Comparison of ENCODE assay signal across 8 cellular contexts in the genomic region with DNA sequence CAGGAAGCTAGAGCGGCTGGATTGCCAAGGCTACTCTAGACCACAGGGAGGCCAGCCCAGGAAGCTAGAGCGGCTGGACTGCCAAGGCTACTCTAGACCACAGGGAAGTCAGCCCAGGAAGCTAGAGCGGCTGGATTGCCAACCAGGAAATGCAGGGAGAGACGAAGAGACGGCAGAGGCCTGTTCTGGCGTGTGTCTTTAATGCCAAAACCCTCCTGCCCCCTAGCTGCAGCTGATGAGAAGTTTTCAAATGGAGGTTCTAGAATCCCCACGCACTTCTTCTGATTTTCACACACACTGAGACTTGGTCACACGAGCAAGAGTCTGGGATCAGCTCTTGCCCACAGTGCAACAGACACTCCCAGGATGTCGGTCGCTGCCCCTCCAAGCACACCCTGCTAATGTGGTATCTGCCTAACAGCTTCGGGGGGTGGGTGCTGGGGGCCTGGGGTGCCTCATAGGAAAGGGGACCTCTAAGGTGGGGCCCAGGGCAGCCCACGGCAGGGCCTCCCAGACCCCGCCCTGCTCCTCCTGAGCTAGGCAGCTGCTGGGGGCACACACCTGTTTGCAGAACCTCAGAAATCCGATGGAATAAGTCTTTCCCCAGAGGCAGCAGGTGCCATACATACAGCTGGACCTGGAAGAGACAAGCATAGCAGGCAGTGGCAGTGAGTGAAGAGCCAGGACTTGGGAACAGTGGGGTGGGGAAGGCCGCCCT. TPM values are rescaled to one million over a fixed set of nuclear protein-coding genes. Genes with fewer than 3 reads are reported as not detected.
DNase-seq lines count a peak whose midpoint lies in the region; ATAC-seq and TF ChIP-seq lines count a peak whose summit lies in the region.

No MANE protein-coding gene starts in this region.

- peaks cover 2% of the 10 kb centered on the region for H3K27me3 Mint-ChIP-seq in nephron progenitor cell (ENCODE audit: low read depth, poor library complexity)

- no peak overlapping the region for H3K4me3 Mint-ChIP-seq in nephron progenitor cell

- ATAC-seq in GM21515 (IDR thresholded peaks at IDR 0.05; ENCODE audit: unreplicated experiment) = no peak

- H3K9ac ChIP-seq in HUES6 (ENCODE audit: low read length) = no peak overlapping the region

- no peaks in the 10 kb centered on the region for H3K4me1 Mint-ChIP-seq in nephron progenitor cell

- peaks cover 86% of the 10 kb centered on the region for H3K36me3 ChIP-seq in HUES6 (ENCODE audit: control insufficient read depth, insufficient read depth, low read length)
- H3K36me3 ChIP-seq in esophagus (ENCODE audit: control insufficient read depth in 2 of 2, insufficient read depth in 2 of 2, low read length in 1 of 2) = peaks cover 10 to 37% of the 10 kb centered on the region in 2 donors

- WGBS in esophagus, 2 donors = 46 to 52% methylated on average over 14 to 15 of the region's 15 CpGs

- DNase-seq in CD1c-positive myeloid dendritic cell (ENCODE audit: extremely low spot score) (peak; percentile 78), nephron progenitor cell (no peak), NCI-H2171 (lab: John Stamatoyannopoulos, UW) (no peak), dedifferentiated amniotic fluid mesenchymal stem cell (ENCODE audit: extremely low spot score) (no peak)
- peak; percentile 39 for DNase-seq in activated CD4-positive, alpha-beta T cell treated with anti-CD3 and anti-CD28 coated beads for 48 hours

- no peak overlapping the region for H3K4me3 ChIP-seq in HUES6 (ENCODE audit: low read depth, low read length)
- H3K4me3 ChIP-seq in esophagus (ENCODE audit: low read depth in 1 of 2, low read length in 2 of 2) = no peak overlapping the region

- peaks cover 28% of the 10 kb centered on the region for H3K36me3 Mint-ChIP-seq in nephron progenitor cell (ENCODE audit: low read depth)

- H3K4me1 ChIP-seq in HUES6 (ENCODE audit: control insufficient read depth, insufficient read depth, low read length) (no peaks in the 10 kb centered on the region), esophagus (ENCODE audit: control insufficient read depth in 2 of 2, insufficient read depth in 2 of 2, low read length in 1 of 2) (peaks cover 3 to 18% of the 10 kb centered on the region in 2 donors)

- peak; percentile 19 for TF ChIP-seq CTCF in nephron progenitor cell (IDR thresholded peaks at IDR 0.05)

- H3K27ac ChIP-seq in HUES6 (ENCODE audit: low read depth, low read length) (0 out of 2 replicates have a peak overlapping the region, but pooled peaks have one; percentile 35), esophagus (ENCODE audit: low read depth in 2 of 2, low read length in 1 of 2) (peak overlapping the region; percentile 47 to 55)

- H3K27me3 ChIP-seq in HUES6 (ENCODE audit: control insufficient read depth, insufficient read depth, low read length) (no peaks in the 10 kb centered on the region), esophagus (ENCODE audit: control insufficient read depth in 1 of 2, insufficient read depth in 2 of 2, low read length in 2 of 2) (no peaks in the 10 kb centered on the region)

- no peak overlapping the region for H3K27ac Mint-ChIP-seq in nephron progenitor cell

- H3K9me3 ChIP-seq in HUES6 (ENCODE audit: control insufficient read depth, insufficient read depth, low read depth, low read length) = no peaks in the 10 kb centered on the region
- no peaks in the 10 kb centered on the region for H3K9me3 ChIP-seq in esophagus (ENCODE audit: control insufficient read depth in 2 of 2, insufficient read depth in 1 of 2, low read depth in 1 of 2, low read length in 1 of 2)

- H3K9me3 Mint-ChIP-seq in nephron progenitor cell = no peaks in the 10 kb centered on the region

RNA-seq across cellular contexts. Expression of a gene that starts 28.5 kb away (rescaled TPM):
- 10 to 100 TPM; 34.7 to 99.6 TPM for polyA plus RNA-seq in esophagus

RNA-seq across cellular contexts. Expression of a gene that starts 42.5 kb away (rescaled TPM):
- polyA plus RNA-seq in esophagus = 10 to 100 TPM; 10.8 to 14.4 TPM

RNA-seq across cellular contexts. Expression of a gene that starts 48.6 kb away (rescaled TPM):
- polyA plus RNA-seq in esophagus = 10 to 100 TPM; 14.5 to 36.3 TPM

Comparison
In these comparisons a context has a peak if more than half of its experiments do, and no peak if none do; other contexts are left out.
1. DNase-seq: peak in CD1c-positive myeloid dendritic cell (single experiment) and activated CD4-positive, alpha-beta T cell treated with anti-CD3 and anti-CD28 coated beads for 48 hours (single experiment); none in nephron progenitor cell (single experiment), NCI-H2171 (single experiment) and dedifferentiated amniotic fluid mesenchymal stem cell (single experiment).